1 cellular context compared by ENCODE assay signal in genomic region chr6:79949235-79949634, GRCh38.
TF ChIP-seq lines count a peak whose summit lies in the region.

No MANE protein-coding gene starts in this region.

TF ChIP-seq in GM23338, 12 proteins besides CTCF, POLR2A, EP300 and RAD21 (continued from another document):
- TF ChIP-seq ZNF331 (CRISPR knock-in tag; IDR thresholded peaks at IDR 0.05; ENCODE audit: low read depth): no peak
- TF ChIP-seq, protein P1, sequence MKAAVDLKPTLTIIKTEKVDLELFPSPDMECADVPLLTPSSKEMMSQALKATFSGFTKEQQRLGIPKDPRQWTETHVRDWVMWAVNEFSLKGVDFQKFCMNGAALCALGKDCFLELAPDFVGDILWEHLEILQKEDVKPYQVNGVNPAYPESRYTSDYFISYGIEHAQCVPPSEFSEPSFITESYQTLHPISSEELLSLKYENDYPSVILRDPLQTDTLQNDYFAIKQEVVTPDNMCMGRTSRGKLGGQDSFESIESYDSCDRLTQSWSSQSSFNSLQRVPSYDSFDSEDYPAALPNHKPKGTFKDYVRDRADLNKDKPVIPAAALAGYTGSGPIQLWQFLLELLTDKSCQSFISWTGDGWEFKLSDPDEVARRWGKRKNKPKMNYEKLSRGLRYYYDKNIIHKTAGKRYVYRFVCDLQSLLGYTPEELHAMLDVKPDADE (IDR thresholded peaks at IDR 0.05): no peak
- TF ChIP-seq EZH2phosphoT487 (IDR thresholded peaks at IDR 0.05; ENCODE audit: unreplicated experiment): no peak
- no peak for TF ChIP-seq CREB1 (CRISPR knock-in tag; IDR thresholded peaks at IDR 0.05; ENCODE audit: low read depth)
- TF ChIP-seq, protein P2, sequence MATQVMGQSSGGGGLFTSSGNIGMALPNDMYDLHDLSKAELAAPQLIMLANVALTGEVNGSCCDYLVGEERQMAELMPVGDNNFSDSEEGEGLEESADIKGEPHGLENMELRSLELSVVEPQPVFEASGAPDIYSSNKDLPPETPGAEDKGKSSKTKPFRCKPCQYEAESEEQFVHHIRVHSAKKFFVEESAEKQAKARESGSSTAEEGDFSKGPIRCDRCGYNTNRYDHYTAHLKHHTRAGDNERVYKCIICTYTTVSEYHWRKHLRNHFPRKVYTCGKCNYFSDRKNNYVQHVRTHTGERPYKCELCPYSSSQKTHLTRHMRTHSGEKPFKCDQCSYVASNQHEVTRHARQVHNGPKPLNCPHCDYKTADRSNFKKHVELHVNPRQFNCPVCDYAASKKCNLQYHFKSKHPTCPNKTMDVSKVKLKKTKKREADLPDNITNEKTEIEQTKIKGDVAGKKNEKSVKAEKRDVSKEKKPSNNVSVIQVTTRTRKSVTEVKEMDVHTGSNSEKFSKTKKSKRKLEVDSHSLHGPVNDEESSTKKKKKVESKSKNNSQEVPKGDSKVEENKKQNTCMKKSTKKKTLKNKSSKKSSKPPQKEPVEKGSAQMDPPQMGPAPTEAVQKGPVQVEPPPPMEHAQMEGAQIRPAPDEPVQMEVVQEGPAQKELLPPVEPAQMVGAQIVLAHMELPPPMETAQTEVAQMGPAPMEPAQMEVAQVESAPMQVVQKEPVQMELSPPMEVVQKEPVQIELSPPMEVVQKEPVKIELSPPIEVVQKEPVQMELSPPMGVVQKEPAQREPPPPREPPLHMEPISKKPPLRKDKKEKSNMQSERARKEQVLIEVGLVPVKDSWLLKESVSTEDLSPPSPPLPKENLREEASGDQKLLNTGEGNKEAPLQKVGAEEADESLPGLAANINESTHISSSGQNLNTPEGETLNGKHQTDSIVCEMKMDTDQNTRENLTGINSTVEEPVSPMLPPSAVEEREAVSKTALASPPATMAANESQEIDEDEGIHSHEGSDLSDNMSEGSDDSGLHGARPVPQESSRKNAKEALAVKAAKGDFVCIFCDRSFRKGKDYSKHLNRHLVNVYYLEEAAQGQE (IDR thresholded peaks at IDR 0.05; ENCODE audit: unreplicated experiment): no peak
- no peak for TF ChIP-seq POLR2AphosphoS5 (IDR thresholded peaks at IDR 0.05; ENCODE audit: low read depth)
